In the genomic region with DNA sequence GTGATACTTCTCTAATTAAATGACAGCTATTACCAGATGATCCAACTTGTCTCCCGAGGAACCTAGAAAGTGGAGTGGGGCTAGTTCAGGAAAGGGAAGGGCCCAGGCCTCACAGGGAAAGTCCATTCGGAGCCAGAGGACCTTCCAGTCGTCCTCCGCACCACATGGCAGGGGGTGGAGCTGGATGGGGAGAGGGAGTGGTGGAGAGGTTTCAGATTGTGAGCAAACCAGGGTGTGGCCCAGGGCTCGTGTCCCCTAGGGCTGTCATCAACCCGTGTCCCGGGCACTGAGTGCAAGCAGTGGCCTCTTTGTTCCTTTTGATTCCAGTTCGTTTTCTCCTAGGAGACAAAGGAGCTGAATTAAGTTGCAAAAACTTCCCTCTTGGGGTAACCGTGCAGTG, we compare ENCODE assay signal across 15 cellular contexts.
DNase-seq lines count a peak whose midpoint lies in the region; ATAC-seq and TF ChIP-seq lines count a peak whose summit lies in the region.
"Had no signal": no experiment of that assay in that cellular context is flagged by ENCODE, and none has a peak within 500 bp of the region (broad histone marks: within the 10 kb centered on the region; RNA-seq: fewer than 3 reads in every experiment).

No MANE protein-coding gene starts in this region.

- H3K9me3 Mint-ChIP-seq in Calu3 (ENCODE audit: low read depth, unreplicated experiment), result no peaks in the 10 kb centered on the region

- H3K4me1 ChIP-seq in left lung (no peaks in the 10 kb centered on the region), psoas muscle (no peaks in the 10 kb centered on the region)
- H3K4me1 ChIP-seq: A549 had no signal

- H3K36me3 Mint-ChIP-seq in Calu3 (ENCODE audit: insufficient read depth, unreplicated experiment), result peaks cover 5% of the 10 kb centered on the region

- no TSS peak for BruUV-seq in Calu3 (replicated peaks; lab: Mats Ljungman, UMichigan)

- no peaks in the 10 kb centered on the region for H3K36me3 ChIP-seq in left lung
- no peaks in the 10 kb centered on the region for H3K36me3 ChIP-seq in psoas muscle (ENCODE audit: insufficient read depth in 1 of 2, low read depth in 1 of 2)

- intact Hi-C loops in left lung (cut with DNase I) (no loop called here), psoas muscle (cut with DNase I) (no loop called here), Calu3 (cut with micrococcal nuclease; ENCODE audit: unreplicated experiment) (no loop called here)

- 49 to 60% (median 58%) methylated on average over 9 of the region's 9 CpGs for WGBS in psoas muscle, 3 donors

- H3K27me3 ChIP-seq in left lung (no peaks in the 10 kb centered on the region), psoas muscle (ENCODE audit: insufficient read depth in 3 of 3, low read length in 2 of 3) (peaks cover 0 to 3% (median 0%) of the 10 kb centered on the region in 3 donors)

- H3K4me1 Mint-ChIP-seq in Calu3 (ENCODE audit: low read depth, unreplicated experiment), result no peaks in the 10 kb centered on the region

- no peak overlapping the region for H3K27ac Mint-ChIP-seq in Calu3 (ENCODE audit: unreplicated experiment)

- no peaks in the 10 kb centered on the region for H3K9me3 ChIP-seq in left lung
- H3K9me3 ChIP-seq in psoas muscle, result no peaks in the 10 kb centered on the region
- H3K9me3 ChIP-seq: A549 had no signal

- H3K27ac ChIP-seq in left lung, result no peak overlapping the region
- no peak overlapping the region for H3K27ac ChIP-seq in psoas muscle
- H3K27ac ChIP-seq: A549, C4-2B had no signal

- H3K4me3 ChIP-seq in left lung (no peak overlapping the region), psoas muscle (no peak overlapping the region)
- H3K4me3 ChIP-seq: A549 had no signal

- ATAC-seq in esophagus mucosa (peak; percentile 65), left lung (peak; percentile 25), psoas muscle (no peak), GM21515 (IDR thresholded peaks at IDR 0.05; ENCODE audit: unreplicated experiment) (no peak)
- ATAC-seq: A549 had no signal

- TF ChIP-seq CTCF in left lung (IDR thresholded peaks at IDR 0.05) (no peak), psoas muscle (IDR thresholded peaks at IDR 0.05) (no peak), Calu3 (IDR thresholded peaks at IDR 0.05; ENCODE audit: unreplicated experiment) (no peak)

- H3K4me3 Mint-ChIP-seq in Calu3 (ENCODE audit: low read depth, unreplicated experiment), result no peak overlapping the region

- DNase-seq in Daoy (ENCODE audit: low read depth), result peak; percentile 30
- no peak for DNase-seq in left lung
- DNase-seq in psoas muscle, result peak; percentile 39 to 64
- no peak for DNase-seq in DMS153 (lab: John Stamatoyannopoulos, UW)
- DNase-seq in Calu3, result no peak
- DNase-seq in activated CD8-positive, alpha-beta memory T cell treated with anti-CD3 and anti-CD28 coated beads, Interleukin-2, amount 50 U/mL, for 4 hours, result no peak
- DNase-seq: EL, NCI-H1105, NCI-H1694 treated with DMSO at 0.1 percent for 48 hours, NCI-H526 treated with DMSO at 0.1 percent for 48 hours, SHP77 treated with DMSO at 0.1 percent for 48 hours had no signal

- H3K27me3 Mint-ChIP-seq in Calu3 (ENCODE audit: unreplicated experiment), result no peaks in the 10 kb centered on the region

- CTCF ChIA-PET in Calu3 (lab: Charles Lee), result no interaction called here

Comparison
In these comparisons a context has a peak if more than half of its experiments do, and no peak if none do; other contexts are left out.
1. DNase-seq: peak in Daoy (single experiment) and psoas muscle (2 of 2); none in left lung (0 of 2), DMS153 (single experiment), Calu3 (single experiment) and activated CD8-positive, alpha-beta memory T cell treated with anti-CD3 and anti-CD28 coated beads, Interleukin-2, amount 50 U/mL, for 4 hours (single experiment).
2. ATAC-seq: peak in esophagus mucosa (single experiment) and left lung (single experiment); none in psoas muscle (0 of 4) and GM21515 (single experiment).